11 cellular contexts compared by ENCODE assay signal in genomic region chr3:142866841-142867631, GRCh38. TPM values are rescaled to one million over a fixed set of nuclear protein-coding genes. Genes with fewer than 3 reads are reported as not detected.
DNase-seq lines count a peak whose midpoint lies in the region; ATAC-seq, FAIRE-seq and TF ChIP-seq lines count a peak whose summit lies in the region.
"Had no signal": no experiment of that assay in that cellular context is flagged by ENCODE, and none has a peak within 500 bp of the region (broad histone marks: within the 10 kb centered on the region; RNA-seq: fewer than 3 reads in every experiment).

No MANE protein-coding gene starts in this region.

- peak overlapping the region; percentile 42 for H3K4me3 ChIP-seq in iPS-18a (ENCODE audit: low read length)

- FAIRE-seq in D721Med (lab: Jason Lieb, UNC) = peak; percentile 51

- DNase-seq in D721Med (ENCODE audit: insufficient read length, low spot score) (no peak), NCI-H1048 (lab: John Stamatoyannopoulos, UW) (peak; percentile 52), RKO (ENCODE audit: low spot score) (peak; percentile 18), glomerular visceral epithelial cell (ENCODE audit: extremely low spot score) (no peak), NCI-H1694 treated with DMSO at 0.1 percent for 48 hours (lab: John Stamatoyannopoulos, UW) (no peak)
- DNase-seq in activated CD4-positive, alpha-beta T cell treated with anti-CD3 and anti-CD28 coated beads for 48 hours = no peak
- no peak for DNase-seq in activated T-cell treated with anti-CD3 and anti-CD28 coated beads, Interleukin-2, amount 50 U/mL, for 4 hours
- DNase-seq: nephron progenitor cell, T1000 had no signal

- H3K4me1 ChIP-seq in iPS-18a (ENCODE audit: control insufficient read depth, low read depth, low read length) = peaks cover 45% of the 10 kb centered on the region

- peaks cover 4% of the 10 kb centered on the region for H3K4me1 Mint-ChIP-seq in activated T-cell treated with anti-CD3 and anti-CD28 coated beads, Interleukin-2, amount 50 U/mL, for 4 hours (ENCODE audit: low read depth)

- H3K9ac ChIP-seq in iPS-18a (ENCODE audit: low read length) = peak overlapping the region; percentile 70

- peaks cover 13% of the 10 kb centered on the region for H3K27me3 Mint-ChIP-seq in activated T-cell treated with anti-CD3 and anti-CD28 coated beads, Interleukin-2, amount 50 U/mL, for 4 hours (ENCODE audit: low read depth)

- no peak overlapping the region for H3K4me3 Mint-ChIP-seq in activated T-cell treated with anti-CD3 and anti-CD28 coated beads, Interleukin-2, amount 50 U/mL, for 4 hours
- H3K4me3 Mint-ChIP-seq: activated naive CD8-positive, alpha-beta T cell; nephron progenitor cell had no signal

- ATAC-seq in activated T-cell treated with anti-CD3 and anti-CD28 coated beads, Interleukin-2, amount 50 U/mL, for 4 hours = no peak

- peak overlapping the region; percentile 86 for H3K27ac ChIP-seq in iPS-18a (ENCODE audit: low read length)

- no peaks in the 10 kb centered on the region for H3K36me3 ChIP-seq in iPS-18a (ENCODE audit: control insufficient read depth, low read depth, low read length)

- H3K36me3 Mint-ChIP-seq in activated T-cell treated with anti-CD3 and anti-CD28 coated beads, Interleukin-2, amount 50 U/mL, for 4 hours (ENCODE audit: insufficient read depth) = no peaks in the 10 kb centered on the region
- H3K36me3 Mint-ChIP-seq: activated naive CD8-positive, alpha-beta T cell had no signal

- H3K9me3 ChIP-seq in iPS-18a (ENCODE audit: control insufficient read depth, low read depth, low read length) = no peaks in the 10 kb centered on the region

- H3K27me3 ChIP-seq in iPS-18a (ENCODE audit: control insufficient read depth, insufficient read depth, low read length) = no peaks in the 10 kb centered on the region

- no peaks in the 10 kb centered on the region for H3K9me3 Mint-ChIP-seq in activated T-cell treated with anti-CD3 and anti-CD28 coated beads, Interleukin-2, amount 50 U/mL, for 4 hours
- H3K9me3 Mint-ChIP-seq: nephron progenitor cell had no signal

- no peak for TF ChIP-seq CTCF in D721Med (IDR thresholded peaks at IDR 0.05; ENCODE audit: insufficient read depth, missing control alignments)

RNA-seq across cellular contexts. Expression of gene PCOLCE2, which starts 21.8 kb away (rescaled TPM):
- under 1 TPM; 0.21 to 0.57 (median 0.43) TPM for total RNA-seq in activated T-cell treated with anti-CD3 and anti-CD28 coated beads, Interleukin-2, amount 50 U/mL, for 4 hours

Comparison
In these comparisons a context has a peak if more than half of its experiments do, and no peak if none do; other contexts are left out.
1. DNase-seq: peak in NCI-H1048 (single experiment) and RKO (single experiment); none in D721Med (single experiment), activated CD4-positive, alpha-beta T cell treated with anti-CD3 and anti-CD28 coated beads for 48 hours (single experiment), glomerular visceral epithelial cell (single experiment), activated T-cell treated with anti-CD3 and anti-CD28 coated beads, Interleukin-2, amount 50 U/mL, for 4 hours (single experiment) and NCI-H1694 treated with DMSO at 0.1 percent for 48 hours (single experiment).